16 cellular contexts compared by ENCODE assay signal in the genomic region with DNA sequence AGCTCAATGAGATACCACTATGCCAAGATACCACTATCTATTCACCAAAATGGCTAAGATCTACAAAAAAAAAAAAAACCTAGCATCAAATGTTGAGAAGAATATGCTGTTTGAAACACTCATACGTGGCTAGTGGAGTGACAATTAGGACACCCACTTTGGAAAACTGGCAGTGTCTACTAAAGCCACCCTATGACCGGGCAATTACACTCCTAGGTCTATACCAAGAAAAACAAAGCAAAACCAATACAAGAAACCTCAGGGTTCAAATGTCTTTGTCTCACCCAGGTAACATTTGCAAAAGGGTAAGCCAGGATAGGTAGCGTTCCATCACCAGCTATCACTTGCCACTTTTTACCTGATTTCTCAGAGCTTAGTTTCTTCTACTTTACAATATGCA.
DNase-seq lines count a peak whose midpoint lies in the region; ATAC-seq and TF ChIP-seq lines count a peak whose summit lies in the region.
"Had no signal": no experiment of that assay in that cellular context is flagged by ENCODE, and none has a peak within 500 bp of the region (broad histone marks: within the 10 kb centered on the region; RNA-seq: fewer than 3 reads in every experiment).

No MANE protein-coding gene starts in this region.

- H3K36me3 ChIP-seq in CD4-positive, CD25-positive, alpha-beta regulatory T cell (ENCODE audit: control insufficient read depth, insufficient read depth, low read length), result no peaks in the 10 kb centered on the region

- H3K36me3 Mint-ChIP-seq in CD4-positive, CD25-positive, alpha-beta regulatory T cell, result no peaks in the 10 kb centered on the region
- H3K36me3 Mint-ChIP-seq in mesothelial cell of epicardium, result no peaks in the 10 kb centered on the region

- H3K4me1 ChIP-seq in CD4-positive, CD25-positive, alpha-beta regulatory T cell (ENCODE audit: control insufficient read depth, insufficient read depth, low read length, poor library complexity, severe bottlenecking), result peaks cover 9% of the 10 kb centered on the region
- H3K4me1 ChIP-seq: parathyroid adenoma had no signal

- no peak overlapping the region for H3K4me3 Mint-ChIP-seq in CD4-positive, CD25-positive, alpha-beta regulatory T cell
- H3K4me3 Mint-ChIP-seq in mesothelial cell of epicardium, result no peak overlapping the region

- H3K27me3 Mint-ChIP-seq in CD4-positive, CD25-positive, alpha-beta regulatory T cell, result no peaks in the 10 kb centered on the region
- peaks cover 1% of the 10 kb centered on the region for H3K27me3 Mint-ChIP-seq in mesothelial cell of epicardium (ENCODE audit: low read depth)
- H3K27me3 Mint-ChIP-seq: stimulated activated naive CD8-positive, alpha-beta T cell treated with anti-CD3 and anti-CD28 coated beads, Interleukin-15, amount 100 ng/mL, for 72 hours had no signal

- DNase-seq in CD4-positive, CD25-positive, alpha-beta regulatory T cell, result no peak
- DNase-seq in SW480 (ENCODE audit: low spot score) (no peak), C1 segment of cervical spinal cord (lab: John Stamatoyannopoulos, UW) (no peak), Ammon's horn (ENCODE audit: low spot score) (no peak), mesothelial cell of epicardium (ENCODE audit: low spot score in 2 of 2, unreplicated experiment in 2 of 2) (no peak)
- DNase-seq: activated CD8-positive, alpha-beta memory T cell treated with anti-CD3 and anti-CD28 coated beads for 24 hours; left cardiac atrium; mucosa of descending colon; small intestine had no signal

- no peak overlapping the region for H3K4me3 ChIP-seq in CD4-positive, CD25-positive, alpha-beta regulatory T cell (ENCODE audit: low read depth, low read length)
- H3K4me3 ChIP-seq: hepatocyte, mucosa of descending colon had no signal

- no peaks in the 10 kb centered on the region for H3K9me3 ChIP-seq in CD4-positive, CD25-positive, alpha-beta regulatory T cell (ENCODE audit: control insufficient read depth in 2 of 2, low read length in 2 of 2)
- H3K9me3 ChIP-seq: mucosa of descending colon had no signal

- TF ChIP-seq CTCF in mesothelial cell of epicardium (IDR thresholded peaks at IDR 0.05; ENCODE audit: unreplicated experiment), result no peak

- ATAC-seq in CD4-positive, CD25-positive, alpha-beta regulatory T cell (ENCODE audit: low read depth in 2 of 2), result no peak
- peak; percentile 11 for ATAC-seq in GM19328 (IDR thresholded peaks at IDR 0.05; ENCODE audit: unreplicated experiment)
- peak; percentile 14 for ATAC-seq in HG02798 (IDR thresholded peaks at IDR 0.05; ENCODE audit: poor library complexity, unreplicated experiment)
- peak; percentile 8 for ATAC-seq in HG03520 (IDR thresholded peaks at IDR 0.05; ENCODE audit: unreplicated experiment)
- ATAC-seq: left cardiac atrium had no signal

- H3K27ac ChIP-seq in CD4-positive, CD25-positive, alpha-beta regulatory T cell (ENCODE audit: insufficient read depth, low read length, poor library complexity, severe bottlenecking), result no peak overlapping the region
- H3K27ac ChIP-seq: hepatocyte, parathyroid adenoma, VCaP had no signal

- H3K9me3 Mint-ChIP-seq in CD4-positive, CD25-positive, alpha-beta regulatory T cell, result peaks cover 0 to 8% (median 2%) of the 10 kb centered on the region in 7 donors
- no peaks in the 10 kb centered on the region for H3K9me3 Mint-ChIP-seq in mesothelial cell of epicardium

- H3K27ac Mint-ChIP-seq in CD4-positive, CD25-positive, alpha-beta regulatory T cell, result peak overlapping the region in 2 of 3 donors; percentile 48 to 85
- no peak overlapping the region for H3K27ac Mint-ChIP-seq in mesothelial cell of epicardium

- H3K27me3 ChIP-seq in CD4-positive, CD25-positive, alpha-beta regulatory T cell (ENCODE audit: control insufficient read depth, insufficient read depth, low read length), result no peaks in the 10 kb centered on the region
- H3K27me3 ChIP-seq: hepatocyte had no signal

- H3K4me1 Mint-ChIP-seq in CD4-positive, CD25-positive, alpha-beta regulatory T cell, result peaks cover 17 to 50% (median 32%) of the 10 kb centered on the region in 4 donors
- H3K4me1 Mint-ChIP-seq in mesothelial cell of epicardium, result no peaks in the 10 kb centered on the region

Comparison
In these comparisons a context has a peak if more than half of its experiments do, and no peak if none do; other contexts are left out.
1. ATAC-seq: peak in GM19328 (single experiment), HG02798 (single experiment) and HG03520 (single experiment); none in CD4-positive, CD25-positive, alpha-beta regulatory T cell (0 of 2).